9 cellular contexts compared by ENCODE assay signal in the genomic region with DNA sequence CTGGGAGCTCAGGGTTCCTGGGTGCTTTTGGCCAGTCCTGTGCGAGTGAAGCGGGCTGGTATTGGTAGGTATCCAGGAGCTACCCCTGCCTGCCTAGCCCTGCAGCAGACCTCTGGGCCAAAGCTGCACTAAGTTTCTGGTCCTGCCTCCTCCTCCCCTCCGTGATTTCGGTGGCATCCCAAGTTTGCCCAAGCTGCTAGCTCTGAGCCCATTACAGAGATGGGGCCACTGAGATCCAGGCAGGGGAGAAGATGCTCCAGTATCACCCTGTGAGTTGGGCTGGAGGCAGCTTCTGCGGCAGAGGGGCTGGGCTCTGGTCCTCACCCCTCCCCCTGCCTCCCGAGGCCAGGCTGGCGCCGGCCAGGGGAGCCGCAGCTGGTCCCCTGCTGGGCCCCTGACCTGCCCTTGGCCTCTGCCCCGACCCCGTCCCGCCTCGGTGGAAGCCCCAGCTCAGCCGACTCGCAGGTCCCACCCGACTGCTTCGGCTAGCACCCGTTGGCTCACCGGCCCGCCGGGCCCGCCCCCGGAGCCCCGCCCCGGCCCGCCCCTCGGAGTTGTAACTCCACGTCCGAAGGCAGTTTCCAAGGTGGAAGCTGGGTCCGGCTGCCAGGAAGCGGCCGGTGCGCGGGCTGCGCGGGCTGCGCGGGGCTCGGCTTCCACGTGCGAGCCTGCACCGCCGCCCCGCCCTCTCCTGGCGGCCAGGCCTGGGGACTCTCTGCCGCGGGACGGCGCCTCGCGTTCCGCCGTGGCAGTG. TPM values are rescaled to one million over a fixed set of nuclear protein-coding genes. Genes with fewer than 3 reads are reported as not detected.
DNase-seq lines count a peak whose midpoint lies in the region; ATAC-seq, FAIRE-seq and TF ChIP-seq lines count a peak whose summit lies in the region.
"Had no signal": no experiment of that assay in that cellular context is flagged by ENCODE, and none has a peak within 500 bp of the region (broad histone marks: within the 10 kb centered on the region; RNA-seq: fewer than 3 reads in every experiment).

A gene with protein sequence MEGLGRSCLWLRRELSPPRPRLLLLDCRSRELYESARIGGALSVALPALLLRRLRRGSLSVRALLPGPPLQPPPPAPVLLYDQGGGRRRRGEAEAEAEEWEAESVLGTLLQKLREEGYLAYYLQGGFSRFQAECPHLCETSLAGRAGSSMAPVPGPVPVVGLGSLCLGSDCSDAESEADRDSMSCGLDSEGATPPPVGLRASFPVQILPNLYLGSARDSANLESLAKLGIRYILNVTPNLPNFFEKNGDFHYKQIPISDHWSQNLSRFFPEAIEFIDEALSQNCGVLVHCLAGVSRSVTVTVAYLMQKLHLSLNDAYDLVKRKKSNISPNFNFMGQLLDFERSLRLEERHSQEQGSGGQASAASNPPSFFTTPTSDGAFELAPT (plus strand): TSS at position 584 of the 754 bp plus-strand sequence. CDS start 751 bp downstream, outside the sequence.

- H2BK5ac ChIP-seq in mesenchymal stem cell (ENCODE audit: low read depth, low read length, poor library complexity, severe bottlenecking): no peak within 1 kb of the TSS

- H3K36me3 ChIP-seq in body of pancreas (replicated peaks in 1 of 2; ENCODE audit: insufficient read depth in 1 of 2, low read depth in 2 of 2) (no peaks in the 10 kb centered on the region), mesenchymal stem cell (ENCODE audit: control insufficient read depth in 1 of 2, insufficient read depth in 2 of 2, low read depth in 1 of 2, low read length in 2 of 2) (no peaks in the 10 kb centered on the region)

- TF ChIP-seq POLR2A in body of pancreas (IDR thresholded peaks at IDR 0.05): no peak
- TF ChIP-seq POLR2A in H54 (IDR thresholded peaks at IDR 0.05; ENCODE audit: low read depth, low read length): no peak

- no peak within 1 kb of the TSS for H4K91ac ChIP-seq in mesenchymal stem cell (ENCODE audit: low read length)

- no peak within 1 kb of the TSS for H2BK12ac ChIP-seq in mesenchymal stem cell (ENCODE audit: low read length in 2 of 2)

- H2AFZ ChIP-seq in mesenchymal stem cell (ENCODE audit: low read depth, low read length): no peak within 1 kb of the TSS

- peaks cover 0 to 5% of the 10 kb centered on the region in 2 donors for H3K27me3 ChIP-seq in body of pancreas
- peaks cover 46 to 62% of the 10 kb centered on the region in 2 experiments for H3K27me3 ChIP-seq in mesenchymal stem cell (ENCODE audit: control insufficient read depth in 1 of 2, insufficient read depth in 1 of 2, low read length in 2 of 2)

- H3K9ac ChIP-seq in mesenchymal stem cell (ENCODE audit: low read length): no peak within 1 kb of the TSS

- H3K27ac ChIP-seq in C4-2B (peak within 1 kb of the TSS; percentile 81), body of pancreas (no peak within 1 kb of the TSS), mesenchymal stem cell (ENCODE audit: low read length, poor library complexity, severe bottlenecking) (no peak within 1 kb of the TSS), substantia nigra (ENCODE audit: low read depth, low read length, poor library complexity, severe bottlenecking) (no peak within 1 kb of the TSS)

- intact Hi-C loops in body of pancreas (cut with DNase I): no loop called here

- H3K4ac ChIP-seq in mesenchymal stem cell (ENCODE audit: low read depth in 1 of 2, low read length in 2 of 2): no peak within 1 kb of the TSS

- peak; percentile 82 for DNase-seq in HK-2 (ENCODE audit: unreplicated experiment)
- DNase-seq in body of pancreas: peak; percentile 26 to 54 (median 34)
- DNase-seq in mesenchymal stem cell: peak; percentile 12
- no peak for DNase-seq in H54 (ENCODE audit: insufficient read length, low spot score)
- DNase-seq in SHP77 treated with DMSO at 0.1 percent for 48 hours (lab: John Stamatoyannopoulos, UW): no peak
- no peak for DNase-seq in substantia nigra (lab: John Stamatoyannopoulos, UW)
- no peak for DNase-seq in COR-L47 (lab: John Stamatoyannopoulos, UW)

- H2AK5ac ChIP-seq in mesenchymal stem cell (ENCODE audit: low read length, severe bottlenecking): no peak within 1 kb of the TSS

- no peak within 1 kb of the TSS for H3K18ac ChIP-seq in mesenchymal stem cell (ENCODE audit: low read depth in 1 of 2, low read length in 2 of 2)

- H2BK15ac ChIP-seq in mesenchymal stem cell (ENCODE audit: low read depth, poor library complexity, severe bottlenecking): no peak within 1 kb of the TSS

- no peak for FAIRE-seq in H54 (lab: Jason Lieb, UNC)

- no peak within 1 kb of the TSS for H2BK120ac ChIP-seq in mesenchymal stem cell (ENCODE audit: low read depth, low read length)

- ATAC-seq in body of pancreas: peak; percentile 72

- peak within 1 kb of the TSS; percentile 63 for H3K4me2 ChIP-seq in mesenchymal stem cell (ENCODE audit: low read length, poor library complexity, severe bottlenecking)

- no peak within 1 kb of the TSS for H3K23ac ChIP-seq in mesenchymal stem cell (ENCODE audit: low read length in 2 of 2)

- H3K4me1 ChIP-seq in body of pancreas: peaks cover 17% of the 10 kb centered on the region
- peaks cover 32% of the 10 kb centered on the region for H3K4me1 ChIP-seq in mesenchymal stem cell (ENCODE audit: control insufficient read depth, insufficient read depth, low read depth, low read length)

- H3K4me3 ChIP-seq in body of pancreas (no peak within 1 kb of the TSS), mesenchymal stem cell (ENCODE audit: insufficient read depth in 1 of 2, low read depth in 1 of 2, low read length in 2 of 2) (peak within 1 kb of the TSS in 1 of 2 experiments; percentile 36)

- 9% methylated on average over 16 of the region's 53 CpGs; no CpG with 5 or more reads in 1 of the 2 donors for WGBS in body of pancreas, 2 donors
- WGBS in mesenchymal stem cell: 38% methylated on average over 5 of the region's 53 CpGs

- H4K8ac ChIP-seq in mesenchymal stem cell (ENCODE audit: low read length): no peak within 1 kb of the TSS

- H3K9me3 ChIP-seq in body of pancreas (no peaks in the 10 kb centered on the region), mesenchymal stem cell (ENCODE audit: control insufficient read depth, low read length) (no peaks in the 10 kb centered on the region)

- H3K79me1 ChIP-seq in mesenchymal stem cell (replicated peaks; ENCODE audit: low read length, poor library complexity, severe bottlenecking): no peaks in the 10 kb centered on the region

- no peak within 1 kb of the TSS for H3K14ac ChIP-seq in mesenchymal stem cell (ENCODE audit: low read length in 2 of 2)

- TF ChIP-seq CTCF in C4-2B (conservative IDR thresholded peaks at IDR 0.05) (no peak), body of pancreas (IDR thresholded peaks at IDR 0.05) (peak in 1 of 7 experiments; percentile 4)

RNA-seq across cellular contexts. Expression of the gene that starts here (rescaled TPM):
- not detected for total RNA-seq in body of pancreas
- polyA plus RNA-seq in mesenchymal stem cell (2013, experiment 1 of 2): 0.03 TPM
- polyA plus RNA-seq in mesenchymal stem cell (2013, experiment 2 of 2): 0.01 TPM
- total RNA-seq: T-helper 2 cell treated with Interferon-gamma antibody and Interleukin-4, amounts not matched to agents 100 ng/mL and 5 ng/mL, for 36 hours had no signal

Comparison
In these comparisons a context has a peak if more than half of its experiments do, and no peak if none do; other contexts are left out.
1. Peak in DNase-seq and ATAC-seq in body of pancreas; RNA of the gene not detected or under 1 TPM.
2. DNase-seq: peak in HK-2 (single experiment) and mesenchymal stem cell (single experiment); none in H54 (single experiment), SHP77 treated with DMSO at 0.1 percent for 48 hours (single experiment), substantia nigra (0 of 49) and COR-L47 (single experiment).